ENCODE assay signal across 12 cellular contexts in the genomic region with DNA sequence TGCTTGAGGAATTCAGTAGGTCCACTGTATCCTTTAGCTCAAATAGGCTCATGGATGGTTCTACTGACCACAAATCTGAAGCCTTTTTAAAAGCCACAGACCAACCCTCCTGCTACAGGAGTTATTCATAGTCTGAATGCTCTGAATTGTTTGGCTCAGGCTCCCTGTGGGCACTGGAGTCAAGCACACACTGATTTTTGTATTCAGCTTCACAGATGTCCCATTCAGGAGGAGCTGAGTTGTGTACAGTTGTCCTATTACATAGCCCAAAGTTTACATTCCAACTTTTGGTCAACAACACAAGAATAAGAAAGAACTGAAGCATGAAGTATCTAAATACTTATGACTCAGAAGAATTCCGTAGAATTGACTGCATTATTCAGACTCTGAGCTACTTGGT.
DNase-seq lines count a peak whose midpoint lies in the region; ATAC-seq, FAIRE-seq and TF ChIP-seq lines count a peak whose summit lies in the region.
"Had no signal": no experiment of that assay in that cellular context is flagged by ENCODE, and none has a peak within 500 bp of the region (broad histone marks: within the 10 kb centered on the region; RNA-seq: fewer than 3 reads in every experiment).

No MANE protein-coding gene starts in this region.

- H3K27ac Mint-ChIP-seq in T-helper 17 cell, result no peak overlapping the region
- H3K27ac Mint-ChIP-seq: dendritic cell treated with granulocyte-macrophage colony-stimulating factor and Interleukin-4, amounts not matched to agents 40 ng/mL and 50 ng/mL, for 4 days; stimulated activated effector memory CD8-positive, alpha-beta T cell treated with anti-CD3 and anti-CD28 coated beads, Interleukin-12 subunit alpha, Interleukin-12 subunit beta, amount 100 ng/mL, for 72 hours had no signal

- peaks cover 4% of the 10 kb centered on the region for H3K36me3 ChIP-seq in cardiac muscle cell

- TF ChIP-seq CTCF in cardiac muscle cell (IDR thresholded peaks at IDR 0.05; ENCODE audit: low read depth, low read length) (no peak), choroid plexus epithelial cell (conservative IDR thresholded peaks at IDR 0.05; ENCODE audit: low read depth, low read length) (no peak)

- FAIRE-seq in urothelium cell line (lab: Jason Lieb, UNC), result no peak
- FAIRE-seq: K562 had no signal

- no peak overlapping the region for H3K4me3 ChIP-seq in cardiac muscle cell
- H3K4me3 ChIP-seq in choroid plexus epithelial cell (ENCODE audit: low read depth, low read length), result no peak overlapping the region
- H3K4me3 ChIP-seq: K562 had no signal

- ATAC-seq in T-helper 17 cell, result no peak
- ATAC-seq: K562; stimulated activated effector memory CD8-positive, alpha-beta T cell treated with anti-CD3 and anti-CD28 coated beads, Interleukin-12 subunit alpha, Interleukin-12 subunit beta, amount 100 ng/mL, for 72 hours had no signal

- H3K4me3 Mint-ChIP-seq in T-helper 17 cell, result no peak overlapping the region
- H3K4me3 Mint-ChIP-seq: dendritic cell treated with granulocyte-macrophage colony-stimulating factor and Interleukin-4, amounts not matched to agents 40 ng/mL and 50 ng/mL, for 4 days; nephron; stimulated activated effector memory CD8-positive, alpha-beta T cell treated with anti-CD3 and anti-CD28 coated beads, Interleukin-12 subunit alpha, Interleukin-12 subunit beta, amount 100 ng/mL, for 72 hours had no signal

- no peaks in the 10 kb centered on the region for H3K4me1 Mint-ChIP-seq in T-helper 17 cell
- H3K4me1 Mint-ChIP-seq: nephron; stimulated activated effector memory CD8-positive, alpha-beta T cell treated with anti-CD3 and anti-CD28 coated beads, Interleukin-12 subunit alpha, Interleukin-12 subunit beta, amount 100 ng/mL, for 72 hours had no signal

- no peaks in the 10 kb centered on the region for H3K27me3 ChIP-seq in cardiac muscle cell

- no peaks in the 10 kb centered on the region for H3K36me3 Mint-ChIP-seq in T-helper 17 cell (ENCODE audit: low read depth)
- H3K36me3 Mint-ChIP-seq: stimulated activated effector memory CD8-positive, alpha-beta T cell treated with anti-CD3 and anti-CD28 coated beads, Interleukin-12 subunit alpha, Interleukin-12 subunit beta, amount 100 ng/mL, for 72 hours had no signal

- H3K27me3 Mint-ChIP-seq in T-helper 17 cell, result no peaks in the 10 kb centered on the region
- H3K27me3 Mint-ChIP-seq: dendritic cell treated with granulocyte-macrophage colony-stimulating factor and Interleukin-4, amounts not matched to agents 40 ng/mL and 50 ng/mL, for 4 days had no signal

- H3K9me3 ChIP-seq in cardiac muscle cell (ENCODE audit: low read depth), result no peaks in the 10 kb centered on the region
- no peaks in the 10 kb centered on the region for H3K9me3 ChIP-seq in T-helper 17 cell (ENCODE audit: control insufficient read depth, low read length, poor library complexity, severe bottlenecking)

- intact Hi-C loops in cardiac septum (cut with DNase I), result no loop called here

- H3K27ac ChIP-seq in cardiac muscle cell, result peak overlapping the region; percentile 17

- DNase-seq in cardiac muscle cell (ENCODE audit: low read depth in 1 of 2, low spot score in 1 of 2) (peak; percentile 26 to 42), cardiac septum (ENCODE audit: low spot score) (no peak), choroid plexus epithelial cell (ENCODE audit: low read depth) (peak; percentile 83), kidney tubule cell (ENCODE audit: low spot score) (peak; percentile 75), urothelium cell line (ENCODE audit: low spot score) (peak; percentile 63), T-helper 17 cell (no peak), DMS114 treated with DMSO at 0.1 percent for 48 hours (lab: John Stamatoyannopoulos, UW; ENCODE audit: unreplicated experiment) (no peak), NCI-H2171 treated with DMSO at 0.1 percent for 48 hours (lab: John Stamatoyannopoulos, UW) (no peak)

- H3K4me1 ChIP-seq in cardiac muscle cell (ENCODE audit: low read depth), result no peaks in the 10 kb centered on the region

Comparison
In these comparisons a context has a peak if more than half of its experiments do, and no peak if none do; other contexts are left out.
1. DNase-seq: peak in cardiac muscle cell (2 of 2), choroid plexus epithelial cell (single experiment), kidney tubule cell (single experiment) and urothelium cell line (single experiment); none in cardiac septum (single experiment), T-helper 17 cell (0 of 3), DMS114 treated with DMSO at 0.1 percent for 48 hours (single experiment) and NCI-H2171 treated with DMSO at 0.1 percent for 48 hours (single experiment).